In the genomic region with DNA sequence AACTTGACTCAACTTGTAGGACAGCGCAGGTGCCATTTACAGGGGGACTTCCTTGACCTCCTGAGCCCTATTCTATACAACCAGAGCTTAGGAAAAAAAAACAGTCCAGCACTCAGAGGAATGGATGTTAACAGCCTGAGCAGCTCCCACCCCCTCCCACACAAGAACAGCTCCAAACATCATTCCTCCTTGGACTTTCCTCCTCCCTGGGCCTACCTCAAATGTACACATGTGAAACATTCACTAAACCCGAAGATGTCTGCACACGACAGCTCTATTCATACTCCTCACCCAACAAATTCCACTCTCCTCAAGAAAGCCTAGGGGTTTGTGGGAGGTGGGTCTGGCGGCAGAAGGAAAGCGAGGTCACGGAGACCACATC, we compare ENCODE assay signal across 1 cellular context.
TF ChIP-seq lines count a peak whose summit lies in the region.

No MANE protein-coding gene starts in this region.

TF ChIP-seq in IMR-90, 13 proteins besides CTCF, POLR2A, EP300 and RAD21 (continued from another document):
- TF ChIP-seq MXI1 (IDR thresholded peaks at IDR 0.05; ENCODE audit: borderline replicate concordance, low read depth, low read length) = no peak
- TF ChIP-seq SMC3 (IDR thresholded peaks at IDR 0.05; ENCODE audit: low read depth, low read length) = no peak
